25 cellular contexts compared by ENCODE assay signal in genomic region chr3:14329842-14330241, GRCh38.
DNase-seq lines count a peak whose midpoint lies in the region; ATAC-seq and TF ChIP-seq lines count a peak whose summit lies in the region.
"Had no signal": no experiment of that assay in that cellular context is flagged by ENCODE, and none has a peak within 500 bp of the region (broad histone marks: within the 10 kb centered on the region; RNA-seq: fewer than 3 reads in every experiment).

No MANE protein-coding gene starts in this region.

- H3K4me1 Mint-ChIP-seq in GM23338 = peaks cover 14% of the 10 kb centered on the region
- H3K4me1 Mint-ChIP-seq: CD8-positive, alpha-beta memory T cell had no signal

- H3K27me3 Mint-ChIP-seq in GM23338 (ENCODE audit: insufficient read depth, low read depth, poor library complexity) = no peaks in the 10 kb centered on the region

- peak overlapping the region; percentile 34; the same call in 1 of the 2 replicates for H3K27ac Mint-ChIP-seq in GM23338
- H3K27ac Mint-ChIP-seq: activated T-cell treated with anti-CD3 and anti-CD28 coated beads, Interleukin-2, amount 50 U/mL, for 72 hours; CD8-positive, alpha-beta memory T cell; dendritic cell treated with granulocyte-macrophage colony-stimulating factor and Interleukin-4, amounts not matched to agents 40 ng/mL and 50 ng/mL, for 4 days; naive thymus-derived CD8-positive, alpha-beta T cell; T-helper 1 cell treated with Interleukin-12 subunit alpha and Interleukin-12 subunit beta and Interleukin-4 antibody, amounts not matched to agents 30 μg/mL and 1 μg/mL, for 36 hours had no signal

- 0 out of 2 replicates have a peak, but pooled peaks cover 4% of the 10 kb centered on the region for H3F3A ChIP-seq in GM23338 (replicated peaks; ENCODE audit: low read depth)

- ATAC-seq in GM23338 (peak; percentile 28; the same call in 2 of the 3 replicates), HG03469 (IDR thresholded peaks at IDR 0.05; ENCODE audit: unreplicated experiment) (no peak)
- ATAC-seq: activated CD4-positive, CD25-positive, alpha-beta regulatory T cell treated with anti-CD3 and anti-CD28 coated beads, Interleukin-2, amount 50 U/mL, for 24 hours; activated T-cell treated with anti-CD3 and anti-CD28 coated beads, Interleukin-2, amount 50 U/mL, for 72 hours; GM12878; heart right ventricle; naive thymus-derived CD8-positive, alpha-beta T cell; stimulated activated naive CD8-positive, alpha-beta T cell treated with anti-CD3 and anti-CD28 coated beads, Interleukin-15, Interleukin-2, amounts not matched to agents 100 U/mL and 50 U/mL, for 24 hours had no signal

- intact Hi-C loops in posterior vena cava (cut with DNase I) = no loop called here

- no peaks in the 10 kb centered on the region for H3K9me2 ChIP-seq in GM23338 (ENCODE audit: insufficient read depth)
- no peaks in the 10 kb centered on the region for H3K9me2 ChIP-seq in hepatocyte (replicated peaks; ENCODE audit: insufficient read depth)

- H2AFZ ChIP-seq in GM23338 (no peak overlapping the region), hepatocyte (no peak overlapping the region)

- H3K27me3 ChIP-seq in GM23338 (ENCODE audit: insufficient read depth) = no peaks in the 10 kb centered on the region
- H3K27me3 ChIP-seq in hepatocyte = no peaks in the 10 kb centered on the region
- H3K27me3 ChIP-seq: BE2C, esophagus muscularis mucosa had no signal

- no peak overlapping the region for H3K4me3 ChIP-seq in GM23338
- no peak overlapping the region for H3K4me3 ChIP-seq in hepatocyte
- H3K4me3 ChIP-seq: esophagus muscularis mucosa, GM12878, heart right ventricle, thoracic aorta had no signal

- 95% methylated on average over 7 of the region's 7 CpGs for WGBS in hepatocyte (ENCODE audit: low lambda C conversion rate, missing lambda C conversion rate)

- H3K9me3 ChIP-seq in hepatocyte (ENCODE audit: low read depth) = no peaks in the 10 kb centered on the region
- H3K9me3 ChIP-seq: BE2C, esophagus muscularis mucosa, heart right ventricle, thoracic aorta had no signal

- H3K9me3 Mint-ChIP-seq in GM23338 = no peaks in the 10 kb centered on the region
- H3K9me3 Mint-ChIP-seq: dendritic cell treated with granulocyte-macrophage colony-stimulating factor and Interleukin-4, amounts not matched to agents 40 ng/mL and 50 ng/mL, for 4 days; naive thymus-derived CD8-positive, alpha-beta T cell; T-helper 1 cell treated with Interleukin-12 subunit alpha and Interleukin-12 subunit beta and Interleukin-4 antibody, amounts not matched to agents 30 μg/mL and 1 μg/mL, for 36 hours had no signal

- no peaks in the 10 kb centered on the region for H4K20me1 ChIP-seq in GM23338 (replicated peaks; ENCODE audit: insufficient read depth)
- H4K20me1 ChIP-seq in hepatocyte (ENCODE audit: insufficient read depth, poor library complexity, severe bottlenecking) = no peaks in the 10 kb centered on the region

- H3K36me3 Mint-ChIP-seq in GM23338 (ENCODE audit: low read depth) = no peaks in the 10 kb centered on the region
- H3K36me3 Mint-ChIP-seq: CD8-positive, alpha-beta memory T cell; naive thymus-derived CD8-positive, alpha-beta T cell had no signal

- TF ChIP-seq CTCF in GM23338 (conservative IDR thresholded peaks at IDR 0.05; ENCODE audit: low read depth in 2 of 2) = no peak
- no peak for TF ChIP-seq CTCF in hepatocyte (IDR thresholded peaks at IDR 0.05; ENCODE audit: poor library complexity)

- no peaks in the 10 kb centered on the region for H3K36me3 ChIP-seq in GM23338 (ENCODE audit: insufficient read depth)
- no peaks in the 10 kb centered on the region for H3K36me3 ChIP-seq in hepatocyte (replicated peaks; ENCODE audit: insufficient read depth, low read depth)
- H3K36me3 ChIP-seq: BE2C, esophagus muscularis mucosa, heart right ventricle, thoracic aorta had no signal

- H3K4me1 ChIP-seq in GM23338 (ENCODE audit: insufficient read depth) (no peaks in the 10 kb centered on the region; the same call in 1 of the 2 replicates), hepatocyte (ENCODE audit: insufficient read depth) (peaks cover 38% of the 10 kb centered on the region)
- H3K4me1 ChIP-seq: BE2C, esophagus muscularis mucosa had no signal

- H3K27ac ChIP-seq in GM23338 (ENCODE audit: low read depth) = peak overlapping the region; percentile 64
- H3K27ac ChIP-seq in hepatocyte = peak overlapping the region; percentile 84
- H3K27ac ChIP-seq: esophagus muscularis mucosa, heart right ventricle, thoracic aorta had no signal

- no peak for DNase-seq in GM23338 (ENCODE audit: low spot score)
- peak; percentile 33 for DNase-seq in NCI-H69 (lab: John Stamatoyannopoulos, UW)
- no peak for DNase-seq in hepatocyte (ENCODE audit: low spot score)
- DNase-seq in posterior vena cava (ENCODE audit: low spot score) = peak; percentile 32
- DNase-seq in stimulated activated naive CD4-positive, alpha-beta T cell (lab: John Stamatoyannopoulos, UW) = no peak
- no peak for DNase-seq in AG20443 (ENCODE audit: low spot score)
- DNase-seq in NCI-H226 = no peak
- DNase-seq: ACHN; activated CD4-positive, alpha-beta T cell treated with anti-CD3 and anti-CD28 coated beads, Interleukin-2, amount 50 U/mL, for 4 hours; activated naive CD4-positive, alpha-beta T cell; activated T-cell treated with anti-CD3 and anti-CD28 coated beads, Interleukin-2, amount 50 U/mL, for 72 hours; BE2C; CD8-positive, alpha-beta memory T cell; heart right ventricle; midbrain; stimulated activated CD4-positive, alpha-beta T cell treated with anti-CD3 and anti-CD28 coated beads, Interleukin-1b, Interleukin-23, amount 100 ng/mL, for 48 hours; stimulated activated naive CD8-positive, alpha-beta T cell treated with anti-CD3 and anti-CD28 coated beads, Interleukin-15, Interleukin-2, amounts not matched to agents 100 U/mL and 50 U/mL, for 24 hours had no signal

- H3K4me3 Mint-ChIP-seq in GM23338 = no peak overlapping the region
- H3K4me3 Mint-ChIP-seq: activated T-cell treated with anti-CD3 and anti-CD28 coated beads, Interleukin-2, amount 50 U/mL, for 72 hours; CD8-positive, alpha-beta memory T cell; dendritic cell treated with granulocyte-macrophage colony-stimulating factor and Interleukin-4, amounts not matched to agents 40 ng/mL and 50 ng/mL, for 4 days; T-helper 1 cell treated with Interleukin-12 subunit alpha and Interleukin-12 subunit beta and Interleukin-4 antibody, amounts not matched to agents 30 μg/mL and 1 μg/mL, for 36 hours had no signal

- H3K79me2 ChIP-seq in GM23338 (replicated peaks; ENCODE audit: insufficient read depth) (no peaks in the 10 kb centered on the region), hepatocyte (no peaks in the 10 kb centered on the region)

- H3K4me2 ChIP-seq in GM23338 = no peak overlapping the region
- H3K4me2 ChIP-seq in hepatocyte = peak overlapping the region; percentile 28

TF ChIP-seq in GM23338, 12 proteins besides CTCF, POLR2A, EP300 and RAD21 (continues in another document):
- TF ChIP-seq, protein P1, sequence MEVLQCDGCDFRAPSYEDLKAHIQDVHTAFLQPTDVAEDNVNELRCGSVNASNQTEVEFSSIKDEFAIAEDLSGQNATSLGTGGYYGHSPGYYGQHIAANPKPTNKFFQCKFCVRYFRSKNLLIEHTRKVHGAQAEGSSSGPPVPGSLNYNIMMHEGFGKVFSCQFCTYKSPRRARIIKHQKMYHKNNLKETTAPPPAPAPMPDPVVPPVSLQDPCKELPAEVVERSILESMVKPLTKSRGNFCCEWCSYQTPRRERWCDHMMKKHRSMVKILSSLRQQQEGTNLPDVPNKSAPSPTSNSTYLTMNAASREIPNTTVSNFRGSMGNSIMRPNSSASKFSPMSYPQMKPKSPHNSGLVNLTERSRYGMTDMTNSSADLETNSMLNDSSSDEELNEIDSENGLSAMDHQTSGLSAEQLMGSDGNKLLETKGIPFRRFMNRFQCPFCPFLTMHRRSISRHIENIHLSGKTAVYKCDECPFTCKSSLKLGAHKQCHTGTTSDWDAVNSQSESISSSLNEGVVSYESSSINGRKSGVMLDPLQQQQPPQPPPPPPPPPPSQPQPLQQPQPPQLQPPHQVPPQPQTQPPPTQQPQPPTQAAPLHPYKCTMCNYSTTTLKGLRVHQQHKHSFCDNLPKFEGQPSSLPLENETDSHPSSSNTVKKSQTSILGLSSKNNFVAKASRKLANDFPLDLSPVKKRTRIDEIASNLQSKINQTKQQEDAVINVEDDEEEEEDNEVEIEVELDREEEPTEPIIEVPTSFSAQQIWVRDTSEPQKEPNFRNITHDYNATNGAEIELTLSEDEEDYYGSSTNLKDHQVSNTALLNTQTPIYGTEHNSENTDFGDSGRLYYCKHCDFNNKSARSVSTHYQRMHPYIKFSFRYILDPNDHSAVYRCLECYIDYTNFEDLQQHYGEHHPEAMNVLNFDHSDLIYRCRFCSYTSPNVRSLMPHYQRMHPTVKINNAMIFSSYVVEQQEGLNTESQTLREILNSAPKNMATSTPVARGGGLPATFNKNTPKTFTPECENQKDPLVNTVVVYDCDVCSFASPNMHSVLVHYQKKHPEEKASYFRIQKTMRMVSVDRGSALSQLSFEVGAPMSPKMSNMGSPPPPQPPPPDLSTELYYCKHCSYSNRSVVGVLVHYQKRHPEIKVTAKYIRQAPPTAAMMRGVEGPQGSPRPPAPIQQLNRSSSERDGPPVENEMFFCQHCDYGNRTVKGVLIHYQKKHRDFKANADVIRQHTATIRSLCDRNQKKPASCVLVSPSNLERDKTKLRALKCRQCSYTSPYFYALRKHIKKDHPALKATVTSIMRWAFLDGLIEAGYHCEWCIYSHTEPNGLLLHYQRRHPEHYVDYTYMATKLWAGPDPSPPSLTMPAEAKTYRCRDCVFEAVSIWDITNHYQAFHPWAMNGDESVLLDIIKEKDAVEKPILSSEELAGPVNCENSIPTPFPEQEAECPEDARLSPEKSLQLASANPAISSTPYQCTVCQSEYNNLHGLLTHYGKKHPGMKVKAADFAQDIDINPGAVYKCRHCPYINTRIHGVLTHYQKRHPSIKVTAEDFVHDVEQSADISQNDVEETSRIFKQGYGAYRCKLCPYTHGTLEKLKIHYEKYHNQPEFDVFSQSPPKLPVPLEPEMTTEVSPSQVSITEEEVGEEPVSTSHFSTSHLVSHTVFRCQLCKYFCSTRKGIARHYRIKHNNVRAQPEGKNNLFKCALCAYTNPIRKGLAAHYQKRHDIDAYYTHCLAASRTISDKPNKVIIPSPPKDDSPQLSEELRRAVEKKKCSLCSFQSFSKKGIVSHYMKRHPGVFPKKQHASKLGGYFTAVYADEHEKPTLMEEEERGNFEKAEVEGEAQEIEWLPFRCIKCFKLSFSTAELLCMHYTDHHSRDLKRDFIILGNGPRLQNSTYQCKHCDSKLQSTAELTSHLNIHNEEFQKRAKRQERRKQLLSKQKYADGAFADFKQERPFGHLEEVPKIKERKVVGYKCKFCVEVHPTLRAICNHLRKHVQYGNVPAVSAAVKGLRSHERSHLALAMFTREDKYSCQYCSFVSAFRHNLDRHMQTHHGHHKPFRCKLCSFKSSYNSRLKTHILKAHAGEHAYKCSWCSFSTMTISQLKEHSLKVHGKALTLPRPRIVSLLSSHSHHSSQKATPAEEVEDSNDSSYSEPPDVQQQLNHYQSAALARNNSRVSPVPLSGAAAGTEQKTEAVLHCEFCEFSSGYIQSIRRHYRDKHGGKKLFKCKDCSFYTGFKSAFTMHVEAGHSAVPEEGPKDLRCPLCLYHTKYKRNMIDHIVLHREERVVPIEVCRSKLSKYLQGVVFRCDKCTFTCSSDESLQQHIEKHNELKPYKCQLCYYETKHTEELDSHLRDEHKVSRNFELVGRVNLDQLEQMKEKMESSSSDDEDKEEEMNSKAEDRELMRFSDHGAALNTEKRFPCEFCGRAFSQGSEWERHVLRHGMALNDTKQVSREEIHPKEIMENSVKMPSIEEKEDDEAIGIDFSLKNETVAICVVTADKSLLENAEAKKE (CRISPR knock-in tag; IDR thresholded peaks at IDR 0.05) = no peak

Comparison
In these comparisons a context has a peak if more than half of its experiments do, and no peak if none do; other contexts are left out.
1. DNase-seq: peak in NCI-H69 (single experiment) and posterior vena cava (single experiment); none in GM23338 (single experiment), hepatocyte (single experiment), stimulated activated naive CD4-positive, alpha-beta T cell (0 of 6), AG20443 (single experiment) and NCI-H226 (single experiment).